In genomic region chr6:44234101-44235090, GRCh38 we compare ENCODE assay signal across 1 cellular context.
A peak's percentile ranks its signal among the peaks of the same experiment; 100 is the strongest.
TF ChIP-seq lines count a peak whose summit lies in the region.

No MANE protein-coding gene starts in this region.

TF ChIP-seq in IMR-90, 13 proteins besides CTCF, POLR2A, EP300 and RAD21:
- TF ChIP-seq BHLHE40 (IDR thresholded peaks at IDR 0.05; ENCODE audit: low read depth, low read length) (no peak), USF2 (IDR thresholded peaks at IDR 0.05; ENCODE audit: low read depth, low read length) (no peak), MAZ (IDR thresholded peaks at IDR 0.05; ENCODE audit: borderline replicate concordance, low read depth, low read length) (0 out of 2 replicates have a peak, but pooled peaks have one; percentile 59), ELK1 (IDR thresholded peaks at IDR 0.05; ENCODE audit: borderline replicate concordance, low read depth, low read length) (no peak), RFX5 (IDR thresholded peaks at IDR 0.05; ENCODE audit: low read depth, low read length) (no peak), SMC3 (IDR thresholded peaks at IDR 0.05; ENCODE audit: low read depth, low read length) (peak; percentile 72), NFE2L2 (IDR thresholded peaks at IDR 0.05; ENCODE audit: low read depth, low read length) (no peak), CEBPB (IDR thresholded peaks at IDR 0.05; ENCODE audit: low read depth, low read length) (no peak)
